Comparison of ENCODE assay signal across 9 cellular contexts in genomic region chr4:53905935-53906377, GRCh38.
DNase-seq lines count a peak whose midpoint lies in the region; ATAC-seq, FAIRE-seq and TF ChIP-seq lines count a peak whose summit lies in the region.
"Had no signal": no experiment of that assay in that cellular context is flagged by ENCODE, and none has a peak within 500 bp of the region (broad histone marks: within the 10 kb centered on the region; RNA-seq: fewer than 3 reads in every experiment).

No MANE protein-coding gene starts in this region.

- H3K4me1 ChIP-seq in Caco-2 (peaks cover 41% of the 10 kb centered on the region), NT2/D1 (ENCODE audit: insufficient read depth, insufficient read length) (no peaks in the 10 kb centered on the region), mesenchymal stem cell (ENCODE audit: control insufficient read depth, insufficient read depth, low read depth, low read length) (no peaks in the 10 kb centered on the region)

- peak; percentile 86 for FAIRE-seq in urothelium cell line (lab: Jason Lieb, UNC)

- peak overlapping the region; percentile 90 for H2BK120ac ChIP-seq in mesenchymal stem cell (ENCODE audit: low read depth, low read length)

- H3K27ac Mint-ChIP-seq in Caco-2 (ENCODE audit: unreplicated experiment), result peak overlapping the region; percentile 74

- H3K9me3 ChIP-seq in Caco-2 (no peaks in the 10 kb centered on the region), NT2/D1 (ENCODE audit: insufficient read depth, low read length) (no peaks in the 10 kb centered on the region), mesenchymal stem cell (ENCODE audit: control insufficient read depth, low read length) (no peaks in the 10 kb centered on the region)

- peak overlapping the region; percentile 29 to 69 for H3K4ac ChIP-seq in mesenchymal stem cell (ENCODE audit: low read depth in 1 of 2, low read length in 2 of 2)

- H2BK12ac ChIP-seq in mesenchymal stem cell (ENCODE audit: low read length in 2 of 2), result peak overlapping the region; percentile 65 to 84

- H3K18ac ChIP-seq in mesenchymal stem cell (ENCODE audit: low read depth in 1 of 2, low read length in 2 of 2), result peak overlapping the region; percentile 70 to 71

- POLR2A ChIA-PET in Caco-2 (lab: Charles Lee), result no interaction called here

- peak overlapping the region; percentile 40 for H3K4me2 ChIP-seq in mesenchymal stem cell (ENCODE audit: low read length, poor library complexity, severe bottlenecking)

- intact Hi-C loops in Caco-2 (cut with micrococcal nuclease; ENCODE audit: unreplicated experiment), result loop anchor here (5.0 to 10.0 kb wide), 7 partner anchors 129 to 889 kb away; partner anchors contain the start of genes CHIC2 and LNX1

- H3K14ac ChIP-seq in mesenchymal stem cell (ENCODE audit: low read length in 2 of 2), result no peak overlapping the region

- H3K9me3 Mint-ChIP-seq in Caco-2 (ENCODE audit: unreplicated experiment), result no peaks in the 10 kb centered on the region

- no peak overlapping the region for H3K27ac ChIP-seq in mesenchymal stem cell (ENCODE audit: low read length, poor library complexity, severe bottlenecking)
- H3K27ac ChIP-seq: SK-N-MC had no signal

- DNase-seq in Caco-2, result peak; percentile 54 to 57
- DNase-seq in H7, result peak; percentile 25
- peak; percentile 56 for DNase-seq in NT2/D1 (ENCODE audit: low read depth, low spot score)
- DNase-seq in dedifferentiated amniotic fluid mesenchymal stem cell (ENCODE audit: extremely low spot score), result peak; percentile 74
- peak; percentile 88 for DNase-seq in mesenchymal stem cell
- peak; percentile 69 for DNase-seq in urothelium cell line (ENCODE audit: low spot score)
- no peak for DNase-seq in activated gamma-delta T cell treated with Interleukin-2 at 50 U/mL for 16 hours

- TF ChIP-seq CTCF in Caco-2 (IDR thresholded peaks at IDR 0.05; ENCODE audit: insufficient read depth in 1 of 2, low read depth in 1 of 2, low read length in 1 of 2, severe bottlenecking in 1 of 2, unreplicated experiment in 1 of 2), result no peak

- no peaks in the 10 kb centered on the region for H3K36me3 Mint-ChIP-seq in Caco-2 (ENCODE audit: insufficient read depth, unreplicated experiment)

- H3K4me1 Mint-ChIP-seq in Caco-2 (ENCODE audit: low read depth, unreplicated experiment), result peaks cover 21% of the 10 kb centered on the region

- WGBS in mesenchymal stem cell, result 7% methylated on average over 11 of the region's 11 CpGs

- peak overlapping the region; percentile 16 for H4K8ac ChIP-seq in mesenchymal stem cell (ENCODE audit: low read length)

- H3K9ac ChIP-seq in NT2/D1 (ENCODE audit: insufficient read length, low read depth) (no peak overlapping the region), mesenchymal stem cell (ENCODE audit: low read length) (peak overlapping the region; percentile 84)

- no peak overlapping the region for H2AFZ ChIP-seq in mesenchymal stem cell (ENCODE audit: low read depth, low read length)

- no peak overlapping the region for H2BK5ac ChIP-seq in mesenchymal stem cell (ENCODE audit: low read depth, low read length, poor library complexity, severe bottlenecking)

- H3K36me3 ChIP-seq in Caco-2 (ENCODE audit: control insufficient read depth, insufficient read depth, low read length), result no peaks in the 10 kb centered on the region
- no peaks in the 10 kb centered on the region for H3K36me3 ChIP-seq in H7 (replicated peaks; ENCODE audit: control insufficient read depth, insufficient read depth, low read length)
- no peaks in the 10 kb centered on the region for H3K36me3 ChIP-seq in NT2/D1 (ENCODE audit: insufficient read depth, insufficient read length, low read length)
- H3K36me3 ChIP-seq in mesenchymal stem cell (ENCODE audit: control insufficient read depth in 1 of 2, insufficient read depth in 2 of 2, low read depth in 1 of 2, low read length in 2 of 2), result no peaks in the 10 kb centered on the region

- peak overlapping the region; percentile 72 for H3K4me3 Mint-ChIP-seq in Caco-2 (ENCODE audit: unreplicated experiment)

- no peaks in the 10 kb centered on the region for H3K27me3 Mint-ChIP-seq in Caco-2 (ENCODE audit: insufficient read depth, unreplicated experiment)

- no peak overlapping the region for H3K23ac ChIP-seq in mesenchymal stem cell (ENCODE audit: low read length in 2 of 2)

- H3K79me1 ChIP-seq in mesenchymal stem cell (replicated peaks; ENCODE audit: low read length, poor library complexity, severe bottlenecking), result no peaks in the 10 kb centered on the region

- H2BK15ac ChIP-seq in mesenchymal stem cell (ENCODE audit: low read depth, poor library complexity, severe bottlenecking), result no peak overlapping the region

- BruUV-seq in Caco-2 (replicated peaks; lab: Mats Ljungman, UMichigan), result no TSS peak

- H3K4me3 ChIP-seq in Caco-2 (ENCODE audit: low read depth, low read length) (peak overlapping the region; percentile 36), H7 (ENCODE audit: insufficient read depth, low read depth, low read length) (no peak overlapping the region), NT2/D1 (ENCODE audit: insufficient read length, low read depth) (no peak overlapping the region), mesenchymal stem cell (ENCODE audit: insufficient read depth in 1 of 2, low read depth in 1 of 2, low read length in 2 of 2) (peak overlapping the region in 1 of 2 experiments; percentile 73)
- H3K4me3 ChIP-seq: SK-N-MC had no signal

- H2AK5ac ChIP-seq in mesenchymal stem cell (ENCODE audit: low read length, severe bottlenecking), result no peak overlapping the region

- peak overlapping the region; percentile 36 for H4K91ac ChIP-seq in mesenchymal stem cell (ENCODE audit: low read length)

- no peak for ATAC-seq in HG03045 (IDR thresholded peaks at IDR 0.05; ENCODE audit: unreplicated experiment)

- CTCF ChIA-PET in Caco-2 (lab: Charles Lee), result interaction anchor here (0.8 to 1.2 kb wide), 3 partner anchors 24 to 328 kb away, joined by 3 to 4 read pairs (median 4); no protein-coding TSS in a partner anchor

- H3K27me3 ChIP-seq in Caco-2 (replicated peaks; ENCODE audit: control insufficient read depth, insufficient read depth, low read length), result no peaks in the 10 kb centered on the region
- no peaks in the 10 kb centered on the region; the same call in 1 of the 2 replicates for H3K27me3 ChIP-seq in H7 (ENCODE audit: control insufficient read depth, insufficient read depth, low read length)
- peaks cover 6% of the 10 kb centered on the region for H3K27me3 ChIP-seq in NT2/D1 (ENCODE audit: insufficient read depth, insufficient read length)
- no peaks in the 10 kb centered on the region for H3K27me3 ChIP-seq in mesenchymal stem cell (ENCODE audit: control insufficient read depth in 1 of 2, insufficient read depth in 1 of 2, low read length in 2 of 2)
